26 cellular contexts compared by ENCODE assay signal in the genomic region with DNA sequence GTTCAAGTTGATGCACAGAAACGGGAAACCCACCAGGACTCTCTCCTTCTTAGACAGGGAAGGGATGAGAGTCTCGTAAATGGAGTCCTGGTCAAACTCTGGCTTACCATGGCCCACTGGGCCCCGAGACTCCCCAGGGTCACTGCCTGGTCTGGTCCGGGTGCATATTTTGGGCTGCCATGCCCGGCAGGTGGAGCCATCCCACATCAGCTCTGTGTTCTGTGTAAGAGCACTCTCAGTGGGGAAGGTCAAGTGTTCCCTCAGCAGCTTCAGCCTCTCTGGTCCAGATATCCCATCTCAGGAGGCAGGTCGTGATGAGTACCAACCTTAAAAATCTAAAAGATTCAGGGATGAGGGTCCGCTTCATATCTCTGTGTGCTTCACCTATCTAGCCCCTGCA.
A peak's percentile ranks its signal among the peaks of the same experiment; 100 is the strongest.
DNase-seq lines count a peak whose midpoint lies in the region; ATAC-seq, FAIRE-seq and TF ChIP-seq lines count a peak whose summit lies in the region.
"Had no signal": no experiment of that assay in that cellular context is flagged by ENCODE, and none has a peak within 500 bp of the region (broad histone marks: within the 10 kb centered on the region; RNA-seq: fewer than 3 reads in every experiment).

No MANE protein-coding gene starts in this region.

- no peaks in the 10 kb centered on the region for H3F3A ChIP-seq in PC-3 (ENCODE audit: low read length, unreplicated experiment)

- WGBS in HepG2 (ENCODE audit: low lambda C conversion rate), result 6% methylated on average over 7 of the region's 7 CpGs

- ATAC-seq in DND-41 (ENCODE audit: insufficient read depth, low read depth) (no peak), PC-3 (no peak), HepG2 (peak; percentile 84), HG03439 (IDR thresholded peaks at IDR 0.05; ENCODE audit: unreplicated experiment) (no peak)
- ATAC-seq: heart right ventricle, SK-N-SH treated with all-trans-retinoic acid at 6 μM for 48 hours had no signal

- TF ChIP-seq POLR2A in HepG2 (IDR thresholded peaks at IDR 0.05; ENCODE audit: insufficient read depth in 1 of 2, low read depth in 2 of 2, low read length in 2 of 2), result no peak

- H3K9ac ChIP-seq in DND-41 (ENCODE audit: low read depth, low read length) (no peak overlapping the region), PC-3 (ENCODE audit: low read length) (no peak overlapping the region), HepG2 (ENCODE audit: insufficient read depth, low read depth, low read length) (no peak overlapping the region)
- H3K9ac ChIP-seq: parathyroid adenoma had no signal

- H3K9me3 ChIP-seq in DND-41 (ENCODE audit: insufficient read depth, low read length, severe bottlenecking) (no peaks in the 10 kb centered on the region), PC-3 (ENCODE audit: low read length) (no peaks in the 10 kb centered on the region), HepG2 (ENCODE audit: low read length) (no peaks in the 10 kb centered on the region)
- H3K9me3 ChIP-seq: colonic mucosa, heart right ventricle, stomach, thyroid gland had no signal

- H3K27ac ChIP-seq in DND-41 (ENCODE audit: low read length) (no peak overlapping the region), PC-3 (ENCODE audit: low read length) (no peak overlapping the region), HepG2 (ENCODE audit: extremely low read length, insufficient read depth, low read length) (no peak overlapping the region)
- H3K27ac ChIP-seq: cardiac muscle cell, colonic mucosa, heart right ventricle, parathyroid adenoma, stomach, thyroid gland had no signal

- H4K20me1 ChIP-seq in DND-41 (ENCODE audit: insufficient read depth, low read length) (peaks cover 5% of the 10 kb centered on the region), PC-3 (ENCODE audit: low read length) (no peaks in the 10 kb centered on the region), HepG2 (ENCODE audit: insufficient read depth, low read length) (no peaks in the 10 kb centered on the region)

- BruUV-seq in PC-3 (replicated peaks; lab: Mats Ljungman, UMichigan) (no TSS peak), HepG2 (replicated peaks; lab: Mats Ljungman, UMichigan) (no TSS peak)

- TF ChIP-seq CTCF in DND-41 (IDR thresholded peaks at IDR 0.05; ENCODE audit: borderline replicate concordance, extremely low read depth, low read length, poor library complexity, severe bottlenecking), result peak; percentile 26
- peak; percentile 42; the same call in 1 of the 2 replicates for TF ChIP-seq CTCF in PC-3 (conservative IDR thresholded peaks at IDR 0.05; ENCODE audit: low read depth, low read length)
- TF ChIP-seq CTCF in HepG2 (CRISPR knock-in tag; IDR thresholded peaks at IDR 0.05), result peak; percentile 47

- no peak overlapping the region for H3K4me2 ChIP-seq in DND-41 (ENCODE audit: insufficient read depth, low read length)
- no peak overlapping the region for H3K4me2 ChIP-seq in PC-3 (ENCODE audit: low read length)
- H3K4me2 ChIP-seq in HepG2 (ENCODE audit: low read depth, low read length), result no peak overlapping the region
- H3K4me2 ChIP-seq: smooth muscle cell had no signal

- H3K4me1 ChIP-seq in DND-41 (ENCODE audit: insufficient read depth, low read length) (no peaks in the 10 kb centered on the region), PC-3 (ENCODE audit: insufficient read depth, low read length) (no peaks in the 10 kb centered on the region), HepG2 (ENCODE audit: insufficient read depth, low read length) (no peaks in the 10 kb centered on the region)
- H3K4me1 ChIP-seq: colonic mucosa, heart right ventricle, parathyroid adenoma, stomach, thyroid gland had no signal

- TF ChIP-seq EP300 in HepG2 (IDR thresholded peaks at IDR 0.05; ENCODE audit: low read depth in 2 of 2, low read length in 2 of 2), result no peak
- TF ChIP-seq EP300 in HepG2 (CRISPR knock-in tag; IDR thresholded peaks at IDR 0.05; ENCODE audit: borderline replicate concordance), result no peak

- peak; percentile 67 for FAIRE-seq in HepG2 (lab: Jason Lieb, UNC)
- FAIRE-seq: D721Med had no signal

- CTCF ChIA-PET in PC-3 (lab: Charles Lee) (no interaction called here), HepG2 (lab: Yijun Ruan, JAX; ENCODE audit: low intra/inter-chr PET ratio, low total read pairs) (no interaction called here)

- no peaks in the 10 kb centered on the region for H3K9me2 ChIP-seq in PC-3 (replicated peaks; ENCODE audit: low read length)

- TF ChIP-seq RAD21 in HepG2 (CRISPR knock-in tag; IDR thresholded peaks at IDR 0.05), result no peak

- POLR2A ChIA-PET in PC-3 (lab: Charles Lee; ENCODE audit: unreplicated experiment) (no interaction called here), HepG2 (lab: Yijun Ruan, JAX) (no interaction called here)

- no peak overlapping the region for H3K4me3 ChIP-seq in DND-41 (ENCODE audit: low read depth in 1 of 2, low read length in 2 of 2)
- no peak overlapping the region for H3K4me3 ChIP-seq in PC-3 (ENCODE audit: low read length)
- H3K4me3 ChIP-seq in HepG2 (replicated peaks in 1 of 3; ENCODE audit: insufficient read depth in 1 of 3, low read depth in 2 of 3, low read length in 3 of 3), result no peak overlapping the region
- H3K4me3 ChIP-seq: cardiac muscle cell, colonic mucosa, heart right ventricle, smooth muscle cell, stomach, thyroid gland had no signal

- H2AFZ ChIP-seq in DND-41 (ENCODE audit: low read depth, low read length), result no peak overlapping the region
- no peak overlapping the region for H2AFZ ChIP-seq in PC-3 (ENCODE audit: low read length)
- no peak overlapping the region for H2AFZ ChIP-seq in HepG2 (ENCODE audit: low read length)
- H2AFZ ChIP-seq: parathyroid adenoma had no signal

- H3K27me3 ChIP-seq in DND-41 (ENCODE audit: insufficient read depth, low read length, poor library complexity) (peaks cover 21% of the 10 kb centered on the region), PC-3 (ENCODE audit: low read length) (peaks cover 68% of the 10 kb centered on the region), HepG2 (ENCODE audit: control insufficient read depth in 1 of 2, insufficient read depth in 2 of 2, low read length in 2 of 2) (peaks cover 4 to 62% of the 10 kb centered on the region in 2 experiments; a peak in 4 of 5 replicates)
- H3K27me3 ChIP-seq: colonic mucosa, thyroid gland had no signal

- DNase-seq in DND-41, result no peak
- DNase-seq in HT-29 (ENCODE audit: low spot score), result peak; percentile 32
- DNase-seq in PC-3, result no peak
- no peak for DNase-seq in HepG2 (ENCODE audit: low spot score)
- DNase-seq in NCI-H2081 treated with DMSO at 0.1 percent for 48 hours (lab: John Stamatoyannopoulos, UW), result no peak
- DNase-seq in GM19238 (ENCODE audit: insufficient read length, low spot score), result no peak
- DNase-seq: activated effector memory CD4-positive, alpha-beta T cell treated with Interleukin-2 at 50 U/mL for 16 hours; anterior cingulate cortex; colonic mucosa; effector CD8-positive, alpha-beta T cell; foreskin fibroblast; heart right ventricle; NCI-H1417; NCI-H2029 treated with DMSO at 0.1 percent for 48 hours; NCI-H226; NCI-H748 treated with DMSO at 0.1 percent for 48 hours; stimulated activated CD4-positive, alpha-beta T cell treated with anti-CD3 and anti-CD28 coated beads, Interleukin-2, amount 100 ng/mL, for 24 hours; stomach; T-helper 2 cell; thyroid gland had no signal

- intact Hi-C loops in PC-3 (cut with micrococcal nuclease) (no loop called here), HepG2 (cut with micrococcal nuclease; ENCODE audit: unreplicated experiment) (loop anchor here (1.0 kb wide), 1 partner anchor 57 kb away; no protein-coding TSS in a partner anchor)

- H3K36me3 ChIP-seq in DND-41 (ENCODE audit: insufficient read depth, low read length) (no peaks in the 10 kb centered on the region), PC-3 (ENCODE audit: low read depth, low read length) (no peaks in the 10 kb centered on the region), HepG2 (replicated peaks in 1 of 2; ENCODE audit: control insufficient read depth in 1 of 2, insufficient read depth in 2 of 2, low read length in 2 of 2) (no peaks in the 10 kb centered on the region)
- H3K36me3 ChIP-seq: cardiac muscle cell, colonic mucosa, heart right ventricle, stomach, thyroid gland had no signal

- H3K79me2 ChIP-seq in DND-41 (ENCODE audit: insufficient read depth, low read length), result no peaks in the 10 kb centered on the region
- H3K79me2 ChIP-seq in PC-3 (ENCODE audit: low read length), result no peaks in the 10 kb centered on the region
- H3K79me2 ChIP-seq in HepG2 (ENCODE audit: insufficient read depth, low read length), result no peaks in the 10 kb centered on the region
- H3K79me2 ChIP-seq: parathyroid adenoma had no signal

- in situ Hi-C loops in HepG2 (cut with HindIII; ENCODE audit: extremely low pct_ligation_motif_present, low pct_unique_long_range_greater_than_20kb), result no loop called here

TF ChIP-seq in HepG2, 621 proteins besides CTCF, POLR2A, EP300 and RAD21:
- TF ChIP-seq STAG1 (CRISPR knock-in tag; IDR thresholded peaks at IDR 0.05), result peak; percentile 38
- TF ChIP-seq TEAD3 (CRISPR knock-in tag; optimal IDR thresholded peaks at IDR 0.05; ENCODE audit: borderline replicate concordance), result peak; percentile 12
- TF ChIP-seq, protein P1, sequence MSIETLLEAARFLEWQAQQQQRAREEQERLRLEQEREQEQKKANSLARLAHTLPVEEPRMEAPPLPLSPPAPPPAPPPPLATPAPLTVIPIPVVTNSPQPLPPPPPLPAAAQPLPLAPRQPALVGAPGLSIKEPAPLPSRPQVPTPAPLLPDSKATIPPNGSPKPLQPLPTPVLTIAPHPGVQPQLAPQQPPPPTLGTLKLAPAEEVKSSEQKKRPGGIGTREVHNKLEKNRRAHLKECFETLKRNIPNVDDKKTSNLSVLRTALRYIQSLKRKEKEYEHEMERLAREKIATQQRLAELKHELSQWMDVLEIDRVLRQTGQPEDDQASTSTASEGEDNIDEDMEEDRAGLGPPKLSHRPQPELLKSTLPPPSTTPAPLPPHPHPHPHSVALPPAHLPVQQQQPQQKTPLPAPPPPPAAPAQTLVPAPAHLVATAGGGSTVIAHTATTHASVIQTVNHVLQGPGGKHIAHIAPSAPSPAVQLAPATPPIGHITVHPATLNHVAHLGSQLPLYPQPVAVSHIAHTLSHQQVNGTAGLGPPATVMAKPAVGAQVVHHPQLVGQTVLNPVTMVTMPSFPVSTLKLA (IDR thresholded peaks at IDR 0.05), result no peak
- TF ChIP-seq ZNF326 (CRISPR knock-in tag; IDR thresholded peaks at IDR 0.05; ENCODE audit: borderline replicate concordance), result no peak
- no peak for TF ChIP-seq ZFP62 (CRISPR knock-in tag; IDR thresholded peaks at IDR 0.05)
- TF ChIP-seq XRCC5 (optimal IDR thresholded peaks at IDR 0.05; ENCODE audit: low read length), result peak; percentile 58
- TF ChIP-seq NCOA1 (CRISPR knock-in tag; IDR thresholded peaks at IDR 0.05), result no peak
- no peak for TF ChIP-seq SMARCC2 (IDR thresholded peaks at IDR 0.05)
- no peak for TF ChIP-seq ZBTB7A (CRISPR knock-in tag; IDR thresholded peaks at IDR 0.05)
